8 cellular contexts compared by ENCODE assay signal in genomic region chr10:12333382-12334185, GRCh38. TPM values are rescaled to one million over a fixed set of nuclear protein-coding genes. Genes with fewer than 3 reads are reported as not detected.
A peak's percentile ranks its signal among the peaks of the same experiment; 100 is the strongest.
DNase-seq lines count a peak whose midpoint lies in the region; ATAC-seq, FAIRE-seq and TF ChIP-seq lines count a peak whose summit lies in the region.

No MANE protein-coding gene starts in this region.

- peak; percentile 12 to 42 for TF ChIP-seq RAD21 in liver (IDR thresholded peaks at IDR 0.05)
- TF ChIP-seq RAD21 in HepG2 (CRISPR knock-in tag; IDR thresholded peaks at IDR 0.05): no peak

- H3K9ac ChIP-seq in liver (ENCODE audit: low read depth in 1 of 2, low read length in 2 of 2) (peak overlapping the region in 1 of 2 donors; percentile 81), HepG2 (ENCODE audit: insufficient read depth, low read depth, low read length) (no peak overlapping the region)

- no peaks in the 10 kb centered on the region for H3K36me3 ChIP-seq in liver (ENCODE audit: control insufficient read depth in 4 of 4, insufficient read depth in 3 of 4, low read depth in 1 of 4, low read length in 3 of 4)
- no peaks in the 10 kb centered on the region for H3K36me3 ChIP-seq in HepG2 (replicated peaks in 1 of 2; ENCODE audit: control insufficient read depth in 1 of 2, insufficient read depth in 2 of 2, low read length in 2 of 2)

- H3K27me3 ChIP-seq in liver (ENCODE audit: control insufficient read depth in 4 of 4, insufficient read depth in 4 of 4, low read length in 3 of 4) (no peaks in the 10 kb centered on the region), HepG2 (ENCODE audit: control insufficient read depth in 1 of 2, insufficient read depth in 2 of 2, low read length in 2 of 2) (no peaks in the 10 kb centered on the region), foreskin keratinocyte (no peaks in the 10 kb centered on the region)

- no peaks in the 10 kb centered on the region for H3K9me3 ChIP-seq in liver (ENCODE audit: control insufficient read depth in 4 of 4, low read length in 3 of 4)
- no peaks in the 10 kb centered on the region for H3K9me3 ChIP-seq in HepG2 (ENCODE audit: low read length)

- FAIRE-seq in HepG2 (lab: Jason Lieb, UNC): no peak

- H3K4me2 ChIP-seq in HepG2 (ENCODE audit: low read depth, low read length): no peak overlapping the region

- H3K4me1 ChIP-seq in liver (ENCODE audit: control insufficient read depth in 4 of 4, insufficient read depth in 4 of 4, low read length in 3 of 4) (peaks cover 0 to 15% (median 3%) of the 10 kb centered on the region in 4 donors), HepG2 (ENCODE audit: insufficient read depth, low read length) (no peaks in the 10 kb centered on the region), foreskin keratinocyte (no peaks in the 10 kb centered on the region)

- TF ChIP-seq POLR2A in HepG2 (IDR thresholded peaks at IDR 0.05; ENCODE audit: insufficient read depth in 1 of 2, low read depth in 2 of 2, low read length in 2 of 2): no peak

- BruUV-seq in HepG2 (replicated peaks; lab: Mats Ljungman, UMichigan): no TSS peak

- no peak overlapping the region for H3K4me3 ChIP-seq in liver (ENCODE audit: low read depth in 1 of 3, low read length in 3 of 3)
- no peak overlapping the region for H3K4me3 ChIP-seq in HepG2 (replicated peaks in 1 of 3; ENCODE audit: insufficient read depth in 1 of 3, low read depth in 2 of 3, low read length in 3 of 3)

- 38% methylated on average over 15 of the region's 15 CpGs for WGBS in liver
- WGBS in HepG2 (ENCODE audit: low lambda C conversion rate): 33% methylated on average over 15 of the region's 15 CpGs

- in situ Hi-C loops in HepG2 (cut with HindIII; ENCODE audit: extremely low pct_ligation_motif_present, low pct_unique_long_range_greater_than_20kb): no loop called here

- H3K79me2 ChIP-seq in HepG2 (ENCODE audit: insufficient read depth, low read length): no peaks in the 10 kb centered on the region

- DNase-seq in HepG2 (ENCODE audit: low spot score): no peak
- peak; percentile 90 for DNase-seq in NCI-H146 treated with DMSO at 0.1 percent for 48 hours (lab: John Stamatoyannopoulos, UW; ENCODE audit: unreplicated experiment)
- DNase-seq in activated CD4-positive, alpha-beta T cell treated with anti-CD3 and anti-CD28 coated beads, Interleukin-2, amount 50 U/mL, for 4 hours: peak; percentile 14 to 28
- peak; percentile 95 to 98 for DNase-seq in foreskin keratinocyte
- DNase-seq in retina: peak; percentile 44
- no peak for DNase-seq in middle frontal gyrus (ENCODE audit: extremely low spot score, low spot score)

- H2AFZ ChIP-seq in HepG2 (ENCODE audit: low read length): no peak overlapping the region

- ATAC-seq in HepG2: no peak; the same call in 2 of the 3 replicates
- peak; percentile 82 for ATAC-seq in HG02642 (IDR thresholded peaks at IDR 0.05; ENCODE audit: poor library complexity, unreplicated experiment)
- ATAC-seq in foreskin keratinocyte: peak; percentile 95

- TF ChIP-seq CTCF in liver (IDR thresholded peaks at IDR 0.05; ENCODE audit: low read depth, low read length, missing input control): no peak
- TF ChIP-seq CTCF in HepG2 (CRISPR knock-in tag; IDR thresholded peaks at IDR 0.05): no peak
- peak; percentile 2 for TF ChIP-seq CTCF in foreskin keratinocyte (conservative IDR thresholded peaks at IDR 0.05)

- intact Hi-C loops in HepG2 (cut with micrococcal nuclease; ENCODE audit: unreplicated experiment): no loop called here

- H3K27ac ChIP-seq in liver (ENCODE audit: low read depth in 1 of 2, low read length in 2 of 2): peak overlapping the region; percentile 62 to 75
- H3K27ac ChIP-seq in HepG2 (ENCODE audit: extremely low read length, insufficient read depth, low read length): no peak overlapping the region
- peak overlapping the region; percentile 67 for H3K27ac ChIP-seq in foreskin keratinocyte

- no peaks in the 10 kb centered on the region for H4K20me1 ChIP-seq in HepG2 (ENCODE audit: insufficient read depth, low read length)

- CTCF ChIA-PET in HepG2 (lab: Yijun Ruan, JAX; ENCODE audit: low intra/inter-chr PET ratio, low total read pairs): no interaction called here

- POLR2A ChIA-PET in HepG2 (lab: Yijun Ruan, JAX): no interaction called here

- TF ChIP-seq EP300 in HepG2 (IDR thresholded peaks at IDR 0.05; ENCODE audit: low read depth in 2 of 2, low read length in 2 of 2): no peak
- no peak for TF ChIP-seq EP300 in HepG2 (CRISPR knock-in tag; IDR thresholded peaks at IDR 0.05; ENCODE audit: borderline replicate concordance)

TF ChIP-seq in liver, 16 proteins besides CTCF, POLR2A, EP300 and RAD21 (continues in another document):
- TF ChIP-seq ZBTB33 (IDR thresholded peaks at IDR 0.05): no peak
- TF ChIP-seq EGR1 (IDR thresholded peaks at IDR 0.05; ENCODE audit: low read depth in 2 of 2): no peak
- TF ChIP-seq MAX (IDR thresholded peaks at IDR 0.05): no peak
- no peak for TF ChIP-seq NR2F2 (IDR thresholded peaks at IDR 0.05)
- peak; percentile 13 for TF ChIP-seq SP1 (IDR thresholded peaks at IDR 0.05)
- TF ChIP-seq HNF4G (IDR thresholded peaks at IDR 0.05): no peak
- peak; percentile 73 to 84 for TF ChIP-seq JUND (IDR thresholded peaks at IDR 0.05)

TF ChIP-seq in HepG2, 621 proteins besides CTCF, POLR2A, EP300 and RAD21 (continues in another document):
- TF ChIP-seq MBNL3 (CRISPR knock-in tag; conservative IDR thresholded peaks at IDR 0.05) (no peak), ZBTB10 (CRISPR knock-in tag; IDR thresholded peaks at IDR 0.05; ENCODE audit: borderline replicate concordance) (no peak), PBX3 (CRISPR knock-in tag; IDR thresholded peaks at IDR 0.05; ENCODE audit: borderline replicate concordance) (no peak), GATA4 (IDR thresholded peaks at IDR 0.05; ENCODE audit: borderline replicate concordance, low read depth) (no peak), POLR2AphosphoS2 (IDR thresholded peaks at IDR 0.05; ENCODE audit: low read depth, low read length) (no peak), ZNF558 (CRISPR knock-in tag; IDR thresholded peaks at IDR 0.05; ENCODE audit: borderline replicate concordance) (no peak), RARA (CRISPR knock-in tag; IDR thresholded peaks at IDR 0.05) (no peak), SMAD9 (CRISPR knock-in tag; IDR thresholded peaks at IDR 0.05) (no peak)

RNA-seq across cellular contexts. Expression of gene CAMK1D, which starts 15.8 kb away (rescaled TPM):
- total RNA-seq in liver (10 to 100 TPM in 1 of 2 donors, 1 to 10 TPM in 1; 2.7 to 10.1 TPM), HepG2 (2016; rRNA removed; fragmentation: Illumina TruSeq; extraction: Trizol) (not detected in 2 replicates), foreskin keratinocyte (0.53 and 0.75 TPM in 2 replicates)
- polyA plus RNA-seq in liver (1 to 10 TPM; 3.3 to 5.2 TPM), HepG2 (2011; rRNA removed) (under 0.01 TPM in 1 of 2 replicates, not detected in the other), foreskin keratinocyte (0.26 and 0.46 TPM in 2 replicates)
- not detected in 2 replicates for total RNA-seq in HepG2 (2016; cell fraction: cytosol; rRNA removed; fragmentation: Illumina TruSeq; extraction: Trizol; ENCODE audit: low read depth)
- not detected in 2 replicates for total RNA-seq in HepG2 (2016; cell fraction: insoluble cytoplasmic fraction; rRNA removed; fragmentation: Illumina TruSeq; extraction: Trizol)
- total RNA-seq in HepG2 (2016; cell fraction: membrane; rRNA removed; fragmentation: Illumina TruSeq; extraction: Trizol): not detected in 2 replicates
- total RNA-seq in HepG2 (2016; cell fraction: nucleus; rRNA removed; fragmentation: Illumina TruSeq; extraction: Trizol): not detected in 2 replicates
- 0.01 TPM in 1 of 2 replicates, not detected in the other for polyA plus RNA-seq in HepG2 (2011; cell fraction: cytosol; rRNA removed)
- 0.07 TPM in 1 of 2 replicates, not detected in the other for polyA plus RNA-seq in HepG2 (2011; cell fraction: nucleus; rRNA removed)
- not detected in 2 replicates for polyA plus RNA-seq in HepG2 (2012)
- not detected in 2 replicates for polyA plus RNA-seq in HepG2 (2016; cell fraction: cytosol; fragmentation: Illumina TruSeq; extraction: Trizol; ENCODE audit: low read depth)
- polyA plus RNA-seq in HepG2 (2016; cell fraction: insoluble cytoplasmic fraction; fragmentation: Illumina TruSeq; extraction: Trizol; ENCODE audit: low read depth): not detected in 2 replicates
- polyA plus RNA-seq in HepG2 (2016; cell fraction: membrane; fragmentation: Illumina TruSeq; extraction: Trizol; ENCODE audit: low read depth): not detected in 2 replicates
- not detected in 2 replicates for polyA plus RNA-seq in HepG2 (2016; cell fraction: nucleus; fragmentation: Illumina TruSeq; extraction: Trizol; ENCODE audit: insufficient read depth, low read depth)
- polyA minus RNA-seq in HepG2 (2011; rRNA and poly(A)+ RNA removed; ENCODE audit: low replicate concordance): 5.4 TPM in 1 of 2 replicates, not detected in the other
- polyA minus RNA-seq in HepG2 (2011; cell fraction: cytosol; rRNA and poly(A)+ RNA removed): 0.09 TPM in 1 of 2 replicates, not detected in the other
- polyA minus RNA-seq in HepG2 (2011; cell fraction: nucleus; rRNA and poly(A)+ RNA removed): not detected in 2 replicates

Comparison
In these comparisons a context has a peak if more than half of its experiments do, and no peak if none do; other contexts are left out.
1. DNase-seq: peak in NCI-H146 treated with DMSO at 0.1 percent for 48 hours (single experiment), activated CD4-positive, alpha-beta T cell treated with anti-CD3 and anti-CD28 coated beads, Interleukin-2, amount 50 U/mL, for 4 hours (2 of 2), foreskin keratinocyte (2 of 2) and retina (single experiment); none in HepG2 (single experiment) and middle frontal gyrus (single experiment).